8 cellular contexts compared by ENCODE assay signal in the genomic region with DNA sequence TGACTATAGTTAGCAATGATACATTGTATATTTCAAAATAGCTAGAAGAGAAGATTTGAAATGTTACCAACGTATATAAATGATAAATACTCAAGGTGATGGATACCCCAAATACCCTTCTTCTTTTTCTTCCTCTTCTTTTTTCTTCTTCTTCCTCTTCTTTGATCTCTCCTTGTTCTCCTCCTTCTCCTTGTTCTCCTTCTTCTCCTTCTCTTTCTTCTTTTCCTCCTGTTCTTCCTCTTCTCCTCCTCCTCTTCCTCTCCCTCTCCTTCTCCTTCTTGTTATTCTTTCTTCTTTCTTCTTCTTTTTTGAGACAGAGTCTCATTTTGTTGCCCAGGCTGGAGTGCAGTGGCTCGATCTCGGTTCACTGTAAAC. TPM values are rescaled to one million over a fixed set of nuclear protein-coding genes. Genes with fewer than 3 reads are reported as not detected.
A peak's percentile ranks its signal among the peaks of the same experiment; 100 is the strongest.
DNase-seq lines count a peak whose midpoint lies in the region; ATAC-seq and TF ChIP-seq lines count a peak whose summit lies in the region.

No MANE protein-coding gene starts in this region.

- no peaks in the 10 kb centered on the region for H3K27me3 ChIP-seq in smooth muscle cell (ENCODE audit: low read depth)

- H3K4me1 Mint-ChIP-seq in activated T-helper 2 cell treated with anti-CD3 and anti-CD28 coated beads, Interferon-gamma antibody, Interleukin-2, Interleukin-4, amounts not matched to agents 10 μg/mL and 5 μg/mL and 100 μg/mL, durations not matched to agents 14 hours and 24 hours and 36 hours (ENCODE audit: low read depth), result peaks cover 28% of the 10 kb centered on the region
- H3K4me1 Mint-ChIP-seq in immature natural killer cell, result peaks cover 30 to 37% of the 10 kb centered on the region in 2 donors

- H3K36me3 Mint-ChIP-seq in activated T-helper 2 cell treated with anti-CD3 and anti-CD28 coated beads, Interferon-gamma antibody, Interleukin-2, Interleukin-4, amounts not matched to agents 10 μg/mL and 5 μg/mL and 100 μg/mL, durations not matched to agents 14 hours and 24 hours and 36 hours (ENCODE audit: low read depth), result peaks cover 15% of the 10 kb centered on the region
- H3K36me3 Mint-ChIP-seq in immature natural killer cell, result peaks cover 0 to 3% (median 0%) of the 10 kb centered on the region in 3 donors

- intact Hi-C loops in activated T-helper 2 cell treated with anti-CD3 and anti-CD28 coated beads, Interferon-gamma antibody, Interleukin-2, Interleukin-4, amounts not matched to agents 10 μg/mL and 5 μg/mL and 100 μg/mL, durations not matched to agents 14 hours and 24 hours and 36 hours (cut with micrococcal nuclease), result loop anchor here (1.0 to 2.0 kb wide), 4 partner anchors 157 to 309 kb away; no protein-coding TSS in a partner anchor

- peak overlapping the region; percentile 50 for H3K9ac ChIP-seq in smooth muscle cell (ENCODE audit: low read depth)

- H3K27ac Mint-ChIP-seq in activated T-helper 2 cell treated with anti-CD3 and anti-CD28 coated beads, Interferon-gamma antibody, Interleukin-2, Interleukin-4, amounts not matched to agents 10 μg/mL and 5 μg/mL and 100 μg/mL, durations not matched to agents 14 hours and 24 hours and 36 hours, result peak overlapping the region; percentile 95
- H3K27ac Mint-ChIP-seq in immature natural killer cell, result peak overlapping the region; percentile 85 to 99 (median 96)

- 37% methylated on average over 3 of the region's 3 CpGs for WGBS in smooth muscle cell (ENCODE audit: low lambda C conversion rate)

- peak overlapping the region; percentile 89 for H3K4me3 Mint-ChIP-seq in activated T-helper 2 cell treated with anti-CD3 and anti-CD28 coated beads, Interferon-gamma antibody, Interleukin-2, Interleukin-4, amounts not matched to agents 10 μg/mL and 5 μg/mL and 100 μg/mL, durations not matched to agents 14 hours and 24 hours and 36 hours (ENCODE audit: low read depth)
- H3K4me3 Mint-ChIP-seq in immature natural killer cell, result peak overlapping the region; percentile 91 to 98 (median 96)

- in situ Hi-C loops in G401 (cut with HindIII; ENCODE audit: low sequenced_read_pairs), result no loop called here

- no peaks in the 10 kb centered on the region for H3K36me3 ChIP-seq in HEK293 (ENCODE audit: control insufficient read depth in 2 of 2, insufficient read depth in 1 of 2, low read length in 2 of 2)
- H3K36me3 ChIP-seq in smooth muscle cell (ENCODE audit: low read depth), result no peaks in the 10 kb centered on the region

- no peak for ATAC-seq in GM19023 (IDR thresholded peaks at IDR 0.05; ENCODE audit: unreplicated experiment)

- H3F3A ChIP-seq in smooth muscle cell (ENCODE audit: low read depth), result no peaks in the 10 kb centered on the region

- H3K4me3 ChIP-seq in HEK293 (ENCODE audit: low read depth, low read length) (no peak overlapping the region), smooth muscle cell (peak overlapping the region; percentile 69)

- H3K9me3 ChIP-seq in HEK293 (ENCODE audit: control insufficient read depth, insufficient read depth, low read depth, low read length) (no peaks in the 10 kb centered on the region), smooth muscle cell (replicated peaks; ENCODE audit: low read depth) (peaks cover 7% of the 10 kb centered on the region)

- no peak overlapping the region; the same call in 1 of the 2 replicates for H3K27ac ChIP-seq in HEK293 (ENCODE audit: extremely low read depth, low read depth, low read length)
- H3K27ac ChIP-seq in smooth muscle cell (ENCODE audit: low read depth), result no peak overlapping the region

- POLR2A ChIA-PET in HEK293 (lab: Yijun Ruan, JAX), result no interaction called here

- no peaks in the 10 kb centered on the region for H3K79me2 ChIP-seq in smooth muscle cell (ENCODE audit: low read depth)

- CTCF ChIA-PET in HEK293 (lab: Yijun Ruan, JAX), result interaction anchor here (0.6 to 2.1 kb wide), 20 partner anchors 9 to 1138 kb away, joined by 3 to 16 read pairs (median 4); no protein-coding TSS in a partner anchor

- peaks cover 35% of the 10 kb centered on the region for H3K9me3 Mint-ChIP-seq in activated T-helper 2 cell treated with anti-CD3 and anti-CD28 coated beads, Interferon-gamma antibody, Interleukin-2, Interleukin-4, amounts not matched to agents 10 μg/mL and 5 μg/mL and 100 μg/mL, durations not matched to agents 14 hours and 24 hours and 36 hours
- peaks cover 0 to 4% (median 0%) of the 10 kb centered on the region in 6 donors for H3K9me3 Mint-ChIP-seq in immature natural killer cell

- peak overlapping the region; percentile 88 for H2AFZ ChIP-seq in smooth muscle cell (ENCODE audit: low read depth)

- peak overlapping the region; percentile 83 for H3K4me2 ChIP-seq in smooth muscle cell

- TF ChIP-seq CTCF in HEK293 (tag by site-specific recombination; IDR thresholded peaks at IDR 0.05) (no peak), smooth muscle cell (IDR thresholded peaks at IDR 0.05; ENCODE audit: borderline replicate concordance, insufficient read depth, poor library complexity, severe bottlenecking) (no peak)

- H3K4me1 ChIP-seq in HEK293 (ENCODE audit: control insufficient read depth, insufficient read depth, low read length) (peaks cover 4% of the 10 kb centered on the region; the same call in 1 of the 2 replicates), smooth muscle cell (ENCODE audit: low read depth) (no peaks in the 10 kb centered on the region)

- H4K20me1 ChIP-seq in smooth muscle cell (ENCODE audit: low read depth), result no peaks in the 10 kb centered on the region

- no peaks in the 10 kb centered on the region for H3K27me3 Mint-ChIP-seq in activated T-helper 2 cell treated with anti-CD3 and anti-CD28 coated beads, Interferon-gamma antibody, Interleukin-2, Interleukin-4, amounts not matched to agents 10 μg/mL and 5 μg/mL and 100 μg/mL, durations not matched to agents 14 hours and 24 hours and 36 hours (ENCODE audit: low read depth)
- H3K27me3 Mint-ChIP-seq in immature natural killer cell (ENCODE audit: low read depth in 3 of 3), result peaks cover 0 to 12% (median 3%) of the 10 kb centered on the region in 3 donors

- no peak for DNase-seq in activated T-helper 2 cell treated with anti-CD3 and anti-CD28 coated beads, Interferon-gamma antibody, Interleukin-2, Interleukin-4, amounts not matched to agents 10 μg/mL and 5 μg/mL and 100 μg/mL, durations not matched to agents 14 hours and 24 hours and 36 hours (ENCODE audit: low spot score)
- no peak for DNase-seq in immature natural killer cell
- DNase-seq in smooth muscle cell (lab: John Stamatoyannopoulos, UW; ENCODE audit: unreplicated experiment), result no peak
- DNase-seq in anterior cingulate cortex (lab: John Stamatoyannopoulos, UW), result no peak
- DNase-seq in NCI-H1436 treated with DMSO at 0.1 percent for 48 hours (lab: John Stamatoyannopoulos, UW), result no peak
- DNase-seq in G401 (ENCODE audit: low spot score), result no peak

TF ChIP-seq in HEK293, 187 proteins besides CTCF, POLR2A, EP300 and RAD21 (continues in another document):
- TF ChIP-seq SETDB1 (IDR thresholded peaks at IDR 0.05; ENCODE audit: insufficient read length, low read length) (peak; percentile 8), ZNF548 (tag by site-specific recombination; IDR thresholded peaks at IDR 0.05) (peak; percentile 52; the same call in 1 of the 2 replicates), SP3 (tag by site-specific recombination; IDR thresholded peaks at IDR 0.05) (0 out of 2 replicates have a peak, but pooled peaks have one; percentile 36), ZNF366 (tag by site-specific recombination; conservative IDR thresholded peaks at IDR 0.05) (peak; percentile 34; the same call in 1 of the 2 replicates)
- TF ChIP-seq, protein P1, sequence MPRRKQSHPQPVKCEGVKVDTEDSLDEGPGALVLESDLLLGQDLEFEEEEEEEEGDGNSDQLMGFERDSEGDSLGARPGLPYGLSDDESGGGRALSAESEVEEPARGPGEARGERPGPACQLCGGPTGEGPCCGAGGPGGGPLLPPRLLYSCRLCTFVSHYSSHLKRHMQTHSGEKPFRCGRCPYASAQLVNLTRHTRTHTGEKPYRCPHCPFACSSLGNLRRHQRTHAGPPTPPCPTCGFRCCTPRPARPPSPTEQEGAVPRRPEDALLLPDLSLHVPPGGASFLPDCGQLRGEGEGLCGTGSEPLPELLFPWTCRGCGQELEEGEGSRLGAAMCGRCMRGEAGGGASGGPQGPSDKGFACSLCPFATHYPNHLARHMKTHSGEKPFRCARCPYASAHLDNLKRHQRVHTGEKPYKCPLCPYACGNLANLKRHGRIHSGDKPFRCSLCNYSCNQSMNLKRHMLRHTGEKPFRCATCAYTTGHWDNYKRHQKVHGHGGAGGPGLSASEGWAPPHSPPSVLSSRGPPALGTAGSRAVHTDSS (tag by site-specific recombination; IDR thresholded peaks at IDR 0.05), result peak; percentile 73; the same call in 1 of the 2 replicates
- TF ChIP-seq, protein P2, sequence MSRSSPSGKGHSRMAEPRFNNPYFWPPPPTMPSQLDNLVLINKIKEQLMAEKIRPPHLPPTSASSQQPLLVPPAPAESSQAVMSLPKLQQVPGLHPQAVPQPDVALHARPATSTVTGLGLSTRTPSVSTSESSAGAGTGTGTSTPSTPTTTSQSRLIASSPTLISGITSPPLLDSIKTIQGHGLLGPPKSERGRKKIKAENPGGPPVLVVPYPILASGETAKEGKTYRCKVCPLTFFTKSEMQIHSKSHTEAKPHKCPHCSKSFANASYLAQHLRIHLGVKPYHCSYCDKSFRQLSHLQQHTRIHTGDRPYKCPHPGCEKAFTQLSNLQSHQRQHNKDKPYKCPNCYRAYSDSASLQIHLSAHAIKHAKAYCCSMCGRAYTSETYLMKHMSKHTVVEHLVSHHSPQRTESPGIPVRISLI (tag by site-specific recombination; IDR thresholded peaks at IDR 0.05), result no peak
- TF ChIP-seq, protein P3, sequence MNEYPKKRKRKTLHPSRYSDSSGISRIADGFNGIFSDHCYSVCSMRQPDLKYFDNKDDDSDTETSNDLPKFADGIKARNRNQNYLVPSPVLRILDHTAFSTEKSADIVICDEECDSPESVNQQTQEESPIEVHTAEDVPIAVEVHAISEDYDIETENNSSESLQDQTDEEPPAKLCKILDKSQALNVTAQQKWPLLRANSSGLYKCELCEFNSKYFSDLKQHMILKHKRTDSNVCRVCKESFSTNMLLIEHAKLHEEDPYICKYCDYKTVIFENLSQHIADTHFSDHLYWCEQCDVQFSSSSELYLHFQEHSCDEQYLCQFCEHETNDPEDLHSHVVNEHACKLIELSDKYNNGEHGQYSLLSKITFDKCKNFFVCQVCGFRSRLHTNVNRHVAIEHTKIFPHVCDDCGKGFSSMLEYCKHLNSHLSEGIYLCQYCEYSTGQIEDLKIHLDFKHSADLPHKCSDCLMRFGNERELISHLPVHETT (tag by site-specific recombination; IDR thresholded peaks at IDR 0.05), result no peak

RNA-seq across cellular contexts. Expression of gene SPEF2, which starts 0.6 kb away (rescaled TPM):
- total RNA-seq in activated T-helper 2 cell treated with anti-CD3 and anti-CD28 coated beads, Interferon-gamma antibody, Interleukin-2, Interleukin-4, amounts not matched to agents 10 μg/mL and 5 μg/mL and 100 μg/mL, durations not matched to agents 14 hours and 24 hours and 36 hours, result 10.0 and 11.5 TPM in 2 replicates
- 1 to 10 TPM; 2.2 to 5.1 (median 4.9) TPM for polyA plus RNA-seq in immature natural killer cell
- 3.1 and 3.8 TPM in 2 replicates for total RNA-seq in smooth muscle cell
- 3.2 and 4.8 TPM in 2 replicates for polyA plus RNA-seq in smooth muscle cell
- 1.1 and 4.9 TPM in 2 replicates for total RNA-seq in G401 (2014; rRNA removed; shearing (Covaris generic))
